Comparison of ENCODE assay signal across 8 cellular contexts in genomic region chr3:134308350-134308891, GRCh38. TPM values are rescaled to one million over a fixed set of nuclear protein-coding genes. Genes with fewer than 3 reads are reported as not detected.
DNase-seq lines count a peak whose midpoint lies in the region; ATAC-seq and TF ChIP-seq lines count a peak whose summit lies in the region.

No MANE protein-coding gene starts in this region.

- H3K4me1 ChIP-seq in trophoblast cell (ENCODE audit: control insufficient read depth in 1 of 2, insufficient read depth in 2 of 2, low read length in 2 of 2) = peaks cover 27 to 28% of the 10 kb centered on the region in 2 experiments
- peaks cover 33 to 50% of the 10 kb centered on the region in 2 donors for H3K4me1 ChIP-seq in thyroid gland

- peaks cover 37% of the 10 kb centered on the region for H3K79me1 ChIP-seq in trophoblast cell (ENCODE audit: low read length)

- H3K27ac ChIP-seq in SK-N-MC = peak overlapping the region; percentile 68; the same call in 1 of the 2 replicates
- peak overlapping the region; percentile 76 for H3K27ac ChIP-seq in trophoblast cell (ENCODE audit: low read depth, low read length)
- peak overlapping the region; percentile 79 to 94 (median 90) for H3K27ac ChIP-seq in thyroid gland

- ATAC-seq in GM19395 (IDR thresholded peaks at IDR 0.05; ENCODE audit: unreplicated experiment) = peak; percentile 78

- peak overlapping the region; percentile 95 for H3K18ac ChIP-seq in trophoblast cell (ENCODE audit: low read length)

- peak overlapping the region; percentile 51 for H3K9ac ChIP-seq in SK-N-MC (ENCODE audit: insufficient read length)
- H3K9ac ChIP-seq in trophoblast cell (ENCODE audit: low read length) = no peak overlapping the region

- no peak overlapping the region for H3K4me2 ChIP-seq in trophoblast cell (ENCODE audit: low read length)

- H3K36me3 Mint-ChIP-seq in glutamatergic neuron (ENCODE audit: unreplicated experiment) = no peaks in the 10 kb centered on the region

- peak overlapping the region; percentile 85 for H4K8ac ChIP-seq in trophoblast cell (ENCODE audit: low read depth, low read length)

- H3K27me3 ChIP-seq in trophoblast cell (ENCODE audit: insufficient read depth, low read length) (no peaks in the 10 kb centered on the region), thyroid gland (no peaks in the 10 kb centered on the region)

- H4K91ac ChIP-seq in trophoblast cell (ENCODE audit: low read depth, low read length) = peak overlapping the region; percentile 94

- H3K4me3 ChIP-seq in SK-N-MC (peak overlapping the region; percentile 25), trophoblast cell (ENCODE audit: low read depth, low read length) (no peak overlapping the region), thyroid gland (replicated peaks in 1 of 3) (no peak overlapping the region)

- peak; percentile 99 for TF ChIP-seq CTCF in glutamatergic neuron (IDR thresholded peaks at IDR 0.05; ENCODE audit: partially characterized antibody, unreplicated experiment)
- peak; percentile 99 to 100 (median 100) for TF ChIP-seq CTCF in thyroid gland (IDR thresholded peaks at IDR 0.05)

- H3K79me2 ChIP-seq in trophoblast cell (ENCODE audit: control insufficient read depth, insufficient read depth, low read length, poor library complexity) = peaks cover 6% of the 10 kb centered on the region

- H3K27ac Mint-ChIP-seq in glutamatergic neuron (ENCODE audit: unreplicated experiment) = no peak overlapping the region

- H2BK12ac ChIP-seq in trophoblast cell (ENCODE audit: low read length) = peak overlapping the region; percentile 97

- intact Hi-C loops in thyroid gland (cut with DNase I) = loop anchor here (2.0 kb wide), 1 partner anchor 166 kb away; no protein-coding TSS in a partner anchor

- peak overlapping the region; percentile 87 for H4K12ac ChIP-seq in trophoblast cell (ENCODE audit: low read depth, low read length)

- peak overlapping the region; percentile 63 for H3K4ac ChIP-seq in trophoblast cell (ENCODE audit: low read depth, low read length)

- H3K9me3 ChIP-seq in SK-N-MC (ENCODE audit: low read depth, low read length) (no peaks in the 10 kb centered on the region), trophoblast cell (ENCODE audit: insufficient read depth, low read depth, low read length) (no peaks in the 10 kb centered on the region), thyroid gland (no peaks in the 10 kb centered on the region)

- H3K14ac ChIP-seq in trophoblast cell (ENCODE audit: low read length) = peak overlapping the region; percentile 90

- DNase-seq in AG08396 (ENCODE audit: low spot score) = peak; percentile 77
- DNase-seq in M059J (ENCODE audit: low read depth) = peak; percentile 78
- DNase-seq in SK-N-MC (ENCODE audit: low read depth, low spot score) = peak; percentile 77
- peak; percentile 69 for DNase-seq in activated naive CD4-positive, alpha-beta T cell treated with anti-CD3 and anti-CD28 coated beads, Interleukin-2, amount 50 U/mL, for 16 hours
- peak; percentile 83 for DNase-seq in glutamatergic neuron
- DNase-seq in trophoblast cell = peak; percentile 68 to 86
- peak; percentile 85 to 86 for DNase-seq in thyroid gland

- no peak for TF ChIP-seq POLR2A in thyroid gland (IDR thresholded peaks at IDR 0.05)

- H2AK5ac ChIP-seq in trophoblast cell (ENCODE audit: low read length) = no peak overlapping the region

- H3K27me3 Mint-ChIP-seq in glutamatergic neuron (ENCODE audit: unreplicated experiment) = no peaks in the 10 kb centered on the region

- H3K4me3 Mint-ChIP-seq in glutamatergic neuron (ENCODE audit: unreplicated experiment) = no peak overlapping the region

- peaks cover 2% of the 10 kb centered on the region for H3K9me3 Mint-ChIP-seq in glutamatergic neuron (ENCODE audit: unreplicated experiment)

- no peak overlapping the region for H3K23ac ChIP-seq in trophoblast cell (ENCODE audit: low read length)

- peak overlapping the region; percentile 97 for H2BK5ac ChIP-seq in trophoblast cell (ENCODE audit: low read depth, low read length, poor library complexity)

- H2BK120ac ChIP-seq in trophoblast cell (ENCODE audit: insufficient read depth, low read length, poor library complexity) = peak overlapping the region; percentile 97

- WGBS in trophoblast cell (ENCODE audit: extremely low coverage, insufficient coverage, insufficient read length) = no CpG with 5 or more reads among the region's 11 CpGs
- 10 to 11% methylated on average over 11 of the region's 11 CpGs for WGBS in thyroid gland, 2 donors

- H3K36me3 ChIP-seq in SK-N-MC (ENCODE audit: insufficient read depth, low read length) = no peaks in the 10 kb centered on the region
- H3K36me3 ChIP-seq in trophoblast cell (ENCODE audit: control insufficient read depth in 1 of 2, insufficient read depth in 2 of 2, low read length in 2 of 2) = no peaks in the 10 kb centered on the region
- H3K36me3 ChIP-seq in thyroid gland = no peaks in the 10 kb centered on the region

- no peaks in the 10 kb centered on the region for H3K4me1 Mint-ChIP-seq in glutamatergic neuron (ENCODE audit: low read depth, unreplicated experiment)

- H2AFZ ChIP-seq in trophoblast cell (ENCODE audit: insufficient read depth, low read length, poor library complexity) = peak overlapping the region; percentile 61

RNA-seq across cellular contexts. Expression of gene RYK, which starts 57.8 kb away (rescaled TPM):
- total RNA-seq in M059J (2014; rRNA removed; shearing (Covaris generic)) = 71.7 and 87.7 TPM in 2 replicates
- total RNA-seq in glutamatergic neuron (ENCODE audit: unreplicated experiment) = 33.6 TPM
- polyA plus RNA-seq in trophoblast cell (2013) = 52.2 and 52.9 TPM in 2 replicates
- total RNA-seq in thyroid gland = 100 to 1,000 TPM in 2 of 4 donors, 10 to 100 TPM in 2; 95.2 to 168 (median 108) TPM
